8 cellular contexts compared by ENCODE assay signal in genomic region chr12:6869049-6870021, GRCh38.
DNase-seq lines count a peak whose midpoint lies in the region; ATAC-seq and TF ChIP-seq lines count a peak whose summit lies in the region.

No MANE protein-coding gene starts in this region.

- TF ChIP-seq CTCF in LNCAP (IDR thresholded peaks at IDR 0.05) (peak; percentile 91), RWPE1 (conservative IDR thresholded peaks at IDR 0.05; ENCODE audit: low read depth) (peak; percentile 71), neutrophil (IDR thresholded peaks at IDR 0.05) (peak; percentile 94)

- peak overlapping the region; percentile 92 to 98 for H3K4me3 ChIP-seq in neutrophil (ENCODE audit: low read depth in 1 of 2, low read length in 1 of 2)

- peaks cover 21% of the 10 kb centered on the region for H3K36me3 ChIP-seq in neutrophil

- CTCF ChIA-PET in RWPE1 (lab: Yijun Ruan, JAX), result interaction anchor here (0.7 to 2.0 kb wide), 6 partner anchors 15 to 145 kb away, joined by 3 to 12 read pairs (median 6); partner anchors contain the start of gene USP5

- ATAC-seq in HG02759 (IDR thresholded peaks at IDR 0.05; ENCODE audit: unreplicated experiment), result no peak

- H3K27me3 ChIP-seq in neutrophil, result no peaks in the 10 kb centered on the region

- DNase-seq in DMS114 treated with DMSO at 0.1 percent for 48 hours (lab: John Stamatoyannopoulos, UW; ENCODE audit: unreplicated experiment) (peak; percentile 60), RWPE1 (ENCODE audit: low spot score) (peak; percentile 61), foreskin melanocyte (peak; percentile 54), substantia nigra (lab: John Stamatoyannopoulos, UW) (peak in 44 of 49 donors; percentile 10 to 86 (median 60))
- peak; percentile 73 for DNase-seq in activated T-helper 9 cell treated with anti-CD3 and anti-CD28 coated beads, Interleukin-2, amount 50 U/mL, for 16 hours (ENCODE audit: low read depth)

- H3K27ac ChIP-seq in RWPE1, result peak overlapping the region; percentile 84
- H3K27ac ChIP-seq in neutrophil, result peak overlapping the region; percentile 86
- H3K27ac ChIP-seq in substantia nigra (ENCODE audit: low read depth, low read length, poor library complexity, severe bottlenecking), result no peak overlapping the region

- H3K9me3 ChIP-seq in neutrophil, result no peaks in the 10 kb centered on the region

- H3K4me1 ChIP-seq in neutrophil (ENCODE audit: control insufficient read depth in 1 of 2, insufficient read depth in 1 of 2, low read depth in 1 of 2, low read length in 1 of 2), result peaks cover 66 to 69% of the 10 kb centered on the region in 2 experiments

- POLR2A ChIA-PET in RWPE1 (lab: Yijun Ruan, JAX; ENCODE audit: low non-redundant PET), result no interaction called here
